Comparison of ENCODE assay signal across 8 cellular contexts in the genomic region with DNA sequence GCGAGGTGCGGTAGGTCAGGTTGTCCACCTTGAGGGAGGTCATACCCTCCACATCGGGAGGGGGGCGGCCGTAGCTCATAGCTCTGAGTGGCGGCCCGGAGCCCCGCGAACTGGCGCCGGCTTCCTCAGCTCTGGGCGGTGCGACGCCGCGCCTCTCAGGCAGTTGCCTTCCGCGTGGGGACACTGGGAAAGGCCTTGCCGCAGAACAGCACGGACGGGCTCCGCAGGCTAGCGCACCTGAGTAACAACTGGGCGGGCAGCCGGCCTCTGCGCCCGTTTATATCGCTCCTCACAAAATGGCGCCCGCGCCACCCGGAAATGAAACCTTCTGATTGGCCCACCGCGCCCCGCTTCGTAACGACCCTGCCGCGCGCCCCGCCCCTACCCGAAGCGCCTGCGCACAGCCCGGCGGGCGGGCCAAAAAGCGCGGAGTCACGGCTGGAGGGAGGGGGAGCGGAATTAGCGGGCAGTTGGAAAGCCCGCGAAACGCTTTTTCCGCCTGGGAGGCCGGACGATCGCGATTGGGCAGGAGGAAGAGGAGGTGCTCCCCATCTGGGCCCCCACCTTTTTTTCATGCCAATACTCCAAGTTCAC. TPM values are rescaled to one million over a fixed set of nuclear protein-coding genes. Genes with fewer than 3 reads are reported as not detected.
DNase-seq lines count a peak whose midpoint lies in the region; ATAC-seq and TF ChIP-seq lines count a peak whose summit lies in the region.

Gene SRSF2 (minus strand): TSS at position 250 of the 594 bp plus-strand sequence. CDS start 171 bp downstream, at position 79.

- H3K4me1 ChIP-seq in heart right ventricle, result peaks cover 11 to 77% (median 64%) of the 10 kb centered on the region in 9 donors
- H3K4me1 ChIP-seq in upper lobe of right lung, result peaks cover 55% of the 10 kb centered on the region

- TF ChIP-seq CTCF in GM13976 (IDR thresholded peaks at IDR 0.05; ENCODE audit: borderline replicate concordance, control extremely low read depth, extremely low read depth, insufficient read depth, missing control alignments), result no peak
- TF ChIP-seq CTCF in heart right ventricle (IDR thresholded peaks at IDR 0.05), result no peak
- no peak for TF ChIP-seq CTCF in upper lobe of right lung (IDR thresholded peaks at IDR 0.05)

- intact Hi-C loops in T-helper 1 cell treated with Interleukin-12 subunit alpha and Interleukin-12 subunit beta and Interleukin-4 antibody, amounts not matched to agents 30 ng/mL and 1 ng/mL, for 36 hours (cut with micrococcal nuclease), result loop anchor here (1.0 to 10.0 kb wide), 13 partner anchors 11 to 1395 kb away; partner anchors contain the start of genes JMJD6, METTL23, SEC14L1 and TMC8
- intact Hi-C loops in heart right ventricle (cut with DNase I) (no loop called here), posterior vena cava (cut with DNase I) (no loop called here), upper lobe of right lung (cut with DNase I) (no loop called here)

- ATAC-seq in HG02870 (IDR thresholded peaks at IDR 0.05; ENCODE audit: unreplicated experiment) (peak; percentile 65), heart right ventricle (peak; percentile 88 to 96 (median 94)), upper lobe of right lung (peak; percentile 91)

- H3K4me3 ChIP-seq in heart right ventricle (peak within 1 kb of the TSS; percentile 84 to 98 (median 94)), upper lobe of right lung (peak within 1 kb of the TSS; percentile 95)

- DNase-seq in GM13976 (ENCODE audit: low spot score) (peak; percentile 97), NCI-H146 treated with DMSO at 0.1 percent for 48 hours (lab: John Stamatoyannopoulos, UW; ENCODE audit: unreplicated experiment) (peak; percentile 97), amniotic epithelial cell (ENCODE audit: low read depth) (peak; percentile 97), heart right ventricle (peak; percentile 98), posterior vena cava (ENCODE audit: low spot score) (peak; percentile 100), upper lobe of right lung (peak; percentile 99)

- WGBS in heart right ventricle, 2 donors, result 0 to 1% methylated on average over 58 to 60 of the region's 60 CpGs

- H3K27ac ChIP-seq in heart right ventricle, result peak within 1 kb of the TSS; percentile 95 to 99 (median 99)
- H3K27ac ChIP-seq in upper lobe of right lung, result peak within 1 kb of the TSS; percentile 98

- H3K9me3 ChIP-seq in heart right ventricle, result no peaks in the 10 kb centered on the region
- H3K9me3 ChIP-seq in upper lobe of right lung, result no peaks in the 10 kb centered on the region

- no peaks in the 10 kb centered on the region for H3K27me3 ChIP-seq in heart right ventricle
- H3K27me3 ChIP-seq in upper lobe of right lung, result no peaks in the 10 kb centered on the region

- in situ Hi-C loops in GM13976 (cut with MboI; ENCODE audit: low sequenced_read_pairs, unreplicated experiment), result no loop called here

- H3K36me3 ChIP-seq in heart right ventricle (peaks cover 0 to 58% (median 32%) of the 10 kb centered on the region in 9 donors), upper lobe of right lung (peaks cover 52% of the 10 kb centered on the region)

RNA-seq across cellular contexts. Expression of gene SRSF2, which starts in this region (rescaled TPM):
- 401 and 414 TPM in 2 replicates for total RNA-seq in T-helper 1 cell treated with Interleukin-12 subunit alpha and Interleukin-12 subunit beta and Interleukin-4 antibody, amounts not matched to agents 30 ng/mL and 1 ng/mL, for 36 hours
- total RNA-seq in heart right ventricle, result 100 to 1,000 TPM in 1 of 10 donors, 10 to 100 TPM in 9; 58.8 to 103 (median 76.3) TPM
- polyA plus RNA-seq in heart right ventricle, result 100 to 1,000 TPM in 1 of 2 donors, 10 to 100 TPM in 1; 93.4 to 109 TPM
- total RNA-seq in posterior vena cava, result 100 to 1,000 TPM; 120 to 133 TPM
- 145 TPM for total RNA-seq in upper lobe of right lung

Comparison
In these comparisons a context has a peak if more than half of its experiments do, and no peak if none do; other contexts are left out.
1. Peak in every context shown above with its lines: DNase-seq, ATAC-seq, H3K4me3 ChIP-seq and H3K27ac ChIP-seq.